ENCODE assay signal across 8 cellular contexts in genomic region chr3:152574461-152575079, GRCh38.
DNase-seq lines count a peak whose midpoint lies in the region; ATAC-seq, FAIRE-seq and TF ChIP-seq lines count a peak whose summit lies in the region.

No MANE protein-coding gene starts in this region.

- H3K4me1 ChIP-seq in PC-3 (ENCODE audit: insufficient read depth, low read length) (no peaks in the 10 kb centered on the region), K562 (replicated peaks in 1 of 2; ENCODE audit: control insufficient read depth in 2 of 2, insufficient read depth in 2 of 2, low read length in 2 of 2) (no peaks in the 10 kb centered on the region)

- peak; percentile 54 for DNase-seq in D341Med (ENCODE audit: low spot score)
- DNase-seq in HPDE6-E6E7 (ENCODE audit: extremely low spot score), result peak; percentile 31
- DNase-seq in PC-3, result peak; percentile 66
- DNase-seq in K562 (ENCODE audit: extremely low read depth in 1 of 4, low spot score in 3 of 4), result peak; percentile 20 to 68 (median 33)
- peak; percentile 85 for DNase-seq in inferior parietal cortex (ENCODE audit: extremely low spot score)
- DNase-seq in stimulated activated CD8-positive, alpha-beta memory T cell treated with anti-CD3 and anti-CD28 coated beads, Interleukin-4, amount 100 ng/mL, for 48 hours, result peak; percentile 48

- H3K9me1 ChIP-seq in K562 (ENCODE audit: control insufficient read depth, insufficient read depth, low read length), result no peaks in the 10 kb centered on the region

- peak; percentile 78 for TF ChIP-seq CTCF in PC-3 (conservative IDR thresholded peaks at IDR 0.05; ENCODE audit: low read depth, low read length)
- peak; percentile 47 to 63 (median 54) for TF ChIP-seq CTCF in K562 (IDR thresholded peaks at IDR 0.05 in 2 of 3, conservative IDR thresholded peaks at IDR 0.05 in 1 of 3; ENCODE audit: insufficient read depth in 2 of 3, low read depth in 1 of 3, low read length in 3 of 3)

- peak; percentile 52 to 76 for TF ChIP-seq RAD21 in K562 (CRISPR knock-in tag; conservative IDR thresholded peaks at IDR 0.05 in 1 of 2, IDR thresholded peaks at IDR 0.05 in 1 of 2)

- H3K9me2 ChIP-seq in PC-3 (replicated peaks; ENCODE audit: low read length), result no peaks in the 10 kb centered on the region

- BruUV-seq in PC-3 (replicated peaks; lab: Mats Ljungman, UMichigan) (no TSS peak), K562 (replicated peaks; lab: Mats Ljungman, UMichigan) (no TSS peak)

- H3K9me3 ChIP-seq in PC-3 (ENCODE audit: low read length) (no peaks in the 10 kb centered on the region), K562 (replicated peaks; ENCODE audit: control insufficient read depth, insufficient read depth, low read depth, low read length) (no peaks in the 10 kb centered on the region)

- H3F3A ChIP-seq in PC-3 (ENCODE audit: low read length, unreplicated experiment), result no peaks in the 10 kb centered on the region

- H4K20me1 ChIP-seq in PC-3 (ENCODE audit: low read length) (no peaks in the 10 kb centered on the region), K562 (replicated peaks; ENCODE audit: control insufficient read depth, insufficient read depth, low read length) (no peaks in the 10 kb centered on the region)

- CTCF ChIA-PET in PC-3 (lab: Charles Lee) (interaction anchor here (0.8 kb wide), 1 partner anchor 99 kb away, joined by 6 read pairs; no protein-coding TSS in a partner anchor), K562 (lab: Yijun Ruan, JAX; ENCODE audit: low intra/inter-chr PET ratio) (interaction anchor here (0.6 to 1.1 kb wide), 3 partner anchors 100 to 1406 kb away, joined by 3 read pairs; no protein-coding TSS in a partner anchor)

- ATAC-seq in GM19397 (IDR thresholded peaks at IDR 0.05; ENCODE audit: unreplicated experiment), result peak; percentile 67
- ATAC-seq in PC-3, result peak; percentile 88
- ATAC-seq in K562, result peak; percentile 88
- ATAC-seq in GM21447 (IDR thresholded peaks at IDR 0.05; ENCODE audit: unreplicated experiment), result no peak

- H2AFZ ChIP-seq in PC-3 (ENCODE audit: low read length) (no peak overlapping the region), K562 (ENCODE audit: low read depth, low read length) (no peak overlapping the region)

- POLR2A ChIA-PET in PC-3 (lab: Charles Lee; ENCODE audit: unreplicated experiment), result no interaction called here
- POLR2A ChIA-PET in K562 (lab: Yijun Ruan, JAX), result interaction anchor here (2.1 kb wide), 1 partner anchor 9 kb away, joined by 5 read pairs; no protein-coding TSS in a partner anchor

- H3K4me3 ChIP-seq in PC-3 (ENCODE audit: low read length) (no peak overlapping the region), K562 (no peak overlapping the region)

- intact Hi-C loops in PC-3 (cut with micrococcal nuclease), result loop anchor here (1.0 to 5.0 kb wide), 3 partner anchors 66 to 388 kb away; no protein-coding TSS in a partner anchor
- intact Hi-C loops in K562 (cut with micrococcal nuclease), result loop anchor here (2.0 to 10.0 kb wide), 4 partner anchors 66 to 258 kb away; no protein-coding TSS in a partner anchor

- H3K4me2 ChIP-seq in PC-3 (ENCODE audit: low read length) (no peak overlapping the region), K562 (ENCODE audit: insufficient read depth, low read length) (no peak overlapping the region)

- H3K36me3 ChIP-seq in PC-3 (ENCODE audit: low read depth, low read length) (no peaks in the 10 kb centered on the region), K562 (ENCODE audit: control insufficient read depth, insufficient read depth, low read length) (no peaks in the 10 kb centered on the region)

- no peak overlapping the region for H3K27ac ChIP-seq in PC-3 (ENCODE audit: low read length)
- H3K27ac ChIP-seq in K562 (ENCODE audit: extremely low read depth, low read depth, low read length), result no peak overlapping the region

- WGBS in K562 (ENCODE audit: insufficient coverage, low coverage, missing lambda C conversion rate), result 49% methylated on average over 4 of the region's 4 CpGs

- H3K79me2 ChIP-seq in PC-3 (ENCODE audit: low read length) (no peaks in the 10 kb centered on the region), K562 (ENCODE audit: control insufficient read depth, insufficient read depth, low read length) (no peaks in the 10 kb centered on the region)

- TF ChIP-seq POLR2A in K562 (conservative IDR thresholded peaks at IDR 0.05), result no peak

- no peak for TF ChIP-seq EP300 in K562 (IDR thresholded peaks at IDR 0.05; ENCODE audit: low read length)

- FAIRE-seq in K562 (lab: Jason Lieb, UNC), result peak; percentile 78

- H3K9ac ChIP-seq in PC-3 (ENCODE audit: low read length) (no peak overlapping the region), K562 (ENCODE audit: insufficient read depth in 1 of 2, low read depth in 2 of 2, low read length in 2 of 2) (no peak overlapping the region)

- H3K27me3 ChIP-seq in PC-3 (ENCODE audit: low read length) (peaks cover 45% of the 10 kb centered on the region), K562 (ENCODE audit: control insufficient read depth in 2 of 2, insufficient read depth in 2 of 2, low read length in 2 of 2) (no peaks in the 10 kb centered on the region)

- in situ Hi-C loops in K562 (cut with MboI), result no loop called here

TF ChIP-seq in K562, 482 proteins besides CTCF, POLR2A, EP300 and RAD21:
- 0 out of 4 replicates have a peak, but pooled peaks of 1 of the 2 experiments have one; percentile 43 for TF ChIP-seq MAZ (CRISPR knock-in tag; conservative IDR thresholded peaks at IDR 0.05 in 1 of 2, IDR thresholded peaks at IDR 0.05 in 1 of 2)
- 0 out of 2 replicates have a peak, but pooled peaks have one; percentile 39 for TF ChIP-seq CHAMP1 (IDR thresholded peaks at IDR 0.05)
- no peak for TF ChIP-seq ZNF174 (CRISPR knock-in tag; IDR thresholded peaks at IDR 0.05)
- peak; percentile 33; the same call in 1 of the 2 replicates for TF ChIP-seq SMC3 (conservative IDR thresholded peaks at IDR 0.05; ENCODE audit: insufficient read depth, low read depth, low read length)
TF ChIP-seq in K562: peak in this region for 3.

Comparison
In these comparisons a context has a peak if more than half of its experiments do, and no peak if none do; other contexts are left out.
1. DNase-seq: peak in every context shown above with its lines; median percentile 85 in inferior parietal cortex; 66 in PC-3; 54 in D341Med; 48 in stimulated activated CD8-positive, alpha-beta memory T cell treated with anti-CD3 and anti-CD28 coated beads, Interleukin-4, amount 100 ng/mL, for 48 hours; 33 in K562; 31 in HPDE6-E6E7.